Comparison of ENCODE assay signal across 8 cellular contexts in the genomic region with DNA sequence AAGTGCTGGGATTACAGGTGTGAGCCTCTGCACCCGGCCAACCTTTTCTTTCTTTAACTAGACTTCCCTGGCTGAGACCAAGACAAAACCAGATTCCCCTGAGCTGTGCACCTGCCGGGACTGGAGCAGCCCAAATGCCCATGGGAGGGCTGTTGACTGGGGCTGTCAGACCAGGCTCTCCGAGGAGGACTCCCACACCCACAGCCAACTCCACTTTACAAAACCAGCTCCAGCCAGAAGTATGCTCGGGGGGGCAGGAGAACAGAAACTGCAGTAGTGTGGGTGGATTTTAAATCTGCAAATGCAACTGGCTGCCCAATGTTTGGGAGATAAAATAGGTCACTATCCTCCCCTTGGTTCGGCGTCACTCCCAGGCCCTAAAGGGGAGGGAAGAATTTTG.
DNase-seq lines count a peak whose midpoint lies in the region; ATAC-seq and TF ChIP-seq lines count a peak whose summit lies in the region.

No MANE protein-coding gene starts in this region.

- H3K9me3 Mint-ChIP-seq in activated CD8-positive, alpha-beta memory T cell treated with anti-CD3 and anti-CD28 coated beads, Interleukin-2, amount 10 ng/mL, durations not matched to agents 7 days and 5 days (ENCODE audit: low read depth): no peaks in the 10 kb centered on the region

- no peaks in the 10 kb centered on the region for H3K9me2 ChIP-seq in PC-9 (ENCODE audit: insufficient read depth)

- H3K4me1 ChIP-seq in PC-9 (replicated peaks; ENCODE audit: insufficient read depth) (peaks cover 71% of the 10 kb centered on the region), foreskin keratinocyte (peaks cover 43% of the 10 kb centered on the region), subcutaneous abdominal adipose tissue (ENCODE audit: control insufficient read depth in 5 of 5, insufficient read depth in 5 of 5, low read length in 5 of 5) (peaks cover 8 to 34% (median 25%) of the 10 kb centered on the region in 5 donors), ascending aorta (peaks cover 0 to 13% of the 10 kb centered on the region in 2 donors)

- H3K36me3 ChIP-seq in PC-9 (ENCODE audit: low read depth): no peaks in the 10 kb centered on the region
- no peaks in the 10 kb centered on the region for H3K36me3 ChIP-seq in subcutaneous abdominal adipose tissue (ENCODE audit: control insufficient read depth in 5 of 5, insufficient read depth in 5 of 5, low read length in 5 of 5)
- no peaks in the 10 kb centered on the region for H3K36me3 ChIP-seq in ascending aorta

- H3K27ac ChIP-seq in PC-9 (peak overlapping the region; percentile 98), foreskin keratinocyte (peak overlapping the region; percentile 82), subcutaneous abdominal adipose tissue (ENCODE audit: low read depth, low read length) (peak overlapping the region; percentile 42), ascending aorta (no peak overlapping the region)

- H3K4me1 Mint-ChIP-seq in activated CD8-positive, alpha-beta memory T cell treated with anti-CD3 and anti-CD28 coated beads, Interleukin-2, amount 10 ng/mL, durations not matched to agents 7 days and 5 days: peaks cover 85% of the 10 kb centered on the region

- H3K27me3 ChIP-seq in PC-9 (ENCODE audit: insufficient read depth, low read depth): no peaks in the 10 kb centered on the region
- no peaks in the 10 kb centered on the region for H3K27me3 ChIP-seq in foreskin keratinocyte
- no peaks in the 10 kb centered on the region for H3K27me3 ChIP-seq in subcutaneous abdominal adipose tissue (ENCODE audit: control insufficient read depth in 5 of 5, insufficient read depth in 4 of 5, low read length in 5 of 5)
- no peaks in the 10 kb centered on the region for H3K27me3 ChIP-seq in ascending aorta

- BruUV-seq in PC-9 (replicated peaks; lab: Mats Ljungman, UMichigan): no TSS peak

- POLR2A ChIA-PET in PC-9 (lab: Charles Lee; ENCODE audit: unreplicated experiment): interaction anchor here (0.7 to 1.0 kb wide), 2 partner anchors 25 to 177 kb away, joined by 3 read pairs; no protein-coding TSS in a partner anchor

- peak overlapping the region; percentile 98 for H3K27ac Mint-ChIP-seq in activated CD8-positive, alpha-beta memory T cell treated with anti-CD3 and anti-CD28 coated beads, Interleukin-2, amount 10 ng/mL, durations not matched to agents 7 days and 5 days

- intact Hi-C loops in PC-9 (cut with micrococcal nuclease; ENCODE audit: unreplicated experiment) (loop anchor here (2.0 kb wide), 1 partner anchor 67 kb away; no protein-coding TSS in a partner anchor), ascending aorta (cut with DNase I) (no loop called here)

- ATAC-seq in activated CD8-positive, alpha-beta memory T cell treated with anti-CD3 and anti-CD28 coated beads, Interleukin-2, amount 10 ng/mL, durations not matched to agents 7 days and 5 days: no peak
- ATAC-seq in foreskin keratinocyte (no peak), GM19324 (IDR thresholded peaks at IDR 0.05; ENCODE audit: low FRiP score, unreplicated experiment) (no peak)

- H2AFZ ChIP-seq in PC-9: no peak overlapping the region

- H3K4me2 ChIP-seq in PC-9: peak overlapping the region; percentile 81

- no peak for DNase-seq in activated CD8-positive, alpha-beta memory T cell treated with anti-CD3 and anti-CD28 coated beads, Interleukin-2, amount 10 ng/mL, durations not matched to agents 7 days and 5 days
- no peak for DNase-seq in activated CD8-positive, alpha-beta memory T cell treated with anti-CD3 and anti-CD28 coated beads, Interleukin-2, amount 50 U/mL, for 4 hours
- DNase-seq in PC-9 (no peak), foreskin keratinocyte (no peak), ascending aorta (ENCODE audit: low spot score in 2 of 2) (no peak), NCI-H2227 treated with DMSO at 0.1 percent for 48 hours (lab: John Stamatoyannopoulos, UW) (no peak)

- H3K27me3 Mint-ChIP-seq in activated CD8-positive, alpha-beta memory T cell treated with anti-CD3 and anti-CD28 coated beads, Interleukin-2, amount 10 ng/mL, durations not matched to agents 7 days and 5 days: no peaks in the 10 kb centered on the region

- no peaks in the 10 kb centered on the region for H4K20me1 ChIP-seq in PC-9 (ENCODE audit: insufficient read depth)

- peaks cover 47% of the 10 kb centered on the region for H3F3A ChIP-seq in PC-9 (ENCODE audit: insufficient read depth, low read depth)

- CTCF ChIA-PET in activated CD8-positive, alpha-beta memory T cell treated with anti-CD3 and anti-CD28 coated beads, Interleukin-2, amount 10 ng/mL, durations not matched to agents 7 days and 5 days (lab: Charles Lee): interaction anchor here (0.9 to 5.9 kb wide), 14 partner anchors 9 to 186 kb away, joined by 3 to 50 read pairs (median 7); no protein-coding TSS in a partner anchor
- CTCF ChIA-PET in PC-9 (lab: Charles Lee): interaction anchor here (1.4 to 1.6 kb wide), 3 partner anchors 24 to 176 kb away, joined by 3 to 5 read pairs (median 4); no protein-coding TSS in a partner anchor

- H3K9me3 ChIP-seq in PC-9 (ENCODE audit: insufficient read depth, low read depth) (no peaks in the 10 kb centered on the region), subcutaneous abdominal adipose tissue (ENCODE audit: control insufficient read depth in 5 of 5, low read length in 5 of 5) (no peaks in the 10 kb centered on the region), ascending aorta (no peaks in the 10 kb centered on the region)

- H3K4me3 Mint-ChIP-seq in activated CD8-positive, alpha-beta memory T cell treated with anti-CD3 and anti-CD28 coated beads, Interleukin-2, amount 10 ng/mL, durations not matched to agents 7 days and 5 days: no peak overlapping the region

- peaks cover 50% of the 10 kb centered on the region for H3K36me3 Mint-ChIP-seq in activated CD8-positive, alpha-beta memory T cell treated with anti-CD3 and anti-CD28 coated beads, Interleukin-2, amount 10 ng/mL, durations not matched to agents 7 days and 5 days

- H3K79me2 ChIP-seq in PC-9 (ENCODE audit: low read depth): peaks cover 4% of the 10 kb centered on the region; the same call in 1 of the 2 replicates

- H3K9ac ChIP-seq in subcutaneous abdominal adipose tissue (ENCODE audit: low read length in 5 of 5): no peak overlapping the region

- H3K4me3 ChIP-seq in PC-9: no peak overlapping the region
- H3K4me3 ChIP-seq in subcutaneous abdominal adipose tissue (ENCODE audit: low read depth in 1 of 5, low read length in 5 of 5): no peak overlapping the region
- H3K4me3 ChIP-seq in ascending aorta: no peak overlapping the region

- TF ChIP-seq CTCF in PC-9 (conservative IDR thresholded peaks at IDR 0.05): no peak
- TF ChIP-seq CTCF in foreskin keratinocyte (conservative IDR thresholded peaks at IDR 0.05): no peak
- no peak for TF ChIP-seq CTCF in ascending aorta (IDR thresholded peaks at IDR 0.05)

Comparison
In these comparisons a context has a peak if more than half of its experiments do, and no peak if none do; other contexts are left out.
1. H3K27ac ChIP-seq: peak in PC-9 (single experiment), foreskin keratinocyte (single experiment) and subcutaneous abdominal adipose tissue (single experiment); none in ascending aorta (0 of 2).